In the genomic region with DNA sequence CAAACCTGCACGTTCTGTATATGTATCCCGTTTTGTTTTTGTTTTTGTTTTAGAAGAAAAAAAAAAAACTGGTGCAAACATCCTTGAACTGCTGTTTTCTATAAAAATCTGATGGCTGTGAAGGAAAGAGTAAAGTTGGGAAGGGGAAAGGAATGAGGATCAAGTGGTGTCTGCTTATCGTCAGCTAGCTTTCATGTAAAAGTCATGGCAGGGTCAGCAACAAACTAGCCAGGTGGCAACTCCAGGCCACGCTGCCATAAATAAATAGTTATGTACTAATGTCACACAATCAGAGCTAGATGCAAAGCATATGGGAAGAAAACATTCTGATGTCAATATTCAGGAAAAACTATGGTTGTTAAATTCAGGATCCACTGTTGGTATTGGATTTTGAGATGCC, we compare ENCODE assay signal across 17 cellular contexts. TPM values are rescaled to one million over a fixed set of nuclear protein-coding genes. Genes with fewer than 3 reads are reported as not detected.
A peak's percentile ranks its signal among the peaks of the same experiment; 100 is the strongest.
DNase-seq lines count a peak whose midpoint lies in the region; ATAC-seq and TF ChIP-seq lines count a peak whose summit lies in the region.
"Had no signal": no experiment of that assay in that cellular context is flagged by ENCODE, and none has a peak within 500 bp of the region (broad histone marks: within the 10 kb centered on the region; RNA-seq: fewer than 3 reads in every experiment).

No MANE protein-coding gene starts in this region.

- H3K4me3 ChIP-seq in BE2C (ENCODE audit: low read depth, low read length), result no peak overlapping the region
- no peak overlapping the region for H3K4me3 ChIP-seq in GM23248
- no peak overlapping the region for H3K4me3 ChIP-seq in fibroblast of villous mesenchyme (ENCODE audit: low read depth, low read length)

- H3K79me2 ChIP-seq in GM23248 (ENCODE audit: insufficient read depth), result peaks cover 24% of the 10 kb centered on the region

- peaks cover 12% of the 10 kb centered on the region for H3K4me1 ChIP-seq in BE2C
- peaks cover 11% of the 10 kb centered on the region; the same call in 1 of the 2 replicates for H3K4me1 ChIP-seq in GM23248 (ENCODE audit: insufficient read depth)

- H3K27me3 Mint-ChIP-seq in progenitor cell of endocrine pancreas (no peaks in the 10 kb centered on the region), HFFc6 (ENCODE audit: insufficient read depth) (no peaks in the 10 kb centered on the region; the same call in 1 of the 2 replicates)
- H3K27me3 Mint-ChIP-seq in stimulated activated memory B cell treated with anti-CD40 and anti-IgM and Interleukin-4, amounts not matched to agents 10 μg/mL and 1 μg/mL and 100 μg/mL, for 72 hours, result no peaks in the 10 kb centered on the region
- H3K27me3 Mint-ChIP-seq: IgD-negative memory B cell had no signal

- H3K4me1 Mint-ChIP-seq in progenitor cell of endocrine pancreas (ENCODE audit: low read depth) (peaks cover 12% of the 10 kb centered on the region), HFFc6 (ENCODE audit: low read depth) (peaks cover 55% of the 10 kb centered on the region)
- peaks cover 14% of the 10 kb centered on the region for H3K4me1 Mint-ChIP-seq in stimulated activated memory B cell treated with anti-CD40 and anti-IgM and Interleukin-4, amounts not matched to agents 10 μg/mL and 1 μg/mL and 100 μg/mL, for 72 hours

- WGBS in GM23248 (ENCODE audit: low coverage in 1 of 2, low lambda C conversion rate in 2 of 2, missing lambda C conversion rate in 2 of 2), 2 experiments, result 43 to 44% methylated on average over 4 of the region's 4 CpGs

- POLR2A ChIA-PET in HEK293T (lab: Yijun Ruan, JAX), result no interaction called here

- no peak overlapping the region for H3K9ac ChIP-seq in GM23248

- no peaks in the 10 kb centered on the region for H4K20me1 ChIP-seq in GM23248 (ENCODE audit: insufficient read depth)

- no peaks in the 10 kb centered on the region for H3F3A ChIP-seq in GM23248 (ENCODE audit: insufficient read depth)

- H3K27me3 ChIP-seq in BE2C, result no peaks in the 10 kb centered on the region
- H3K27me3 ChIP-seq in GM23248 (replicated peaks; ENCODE audit: insufficient read depth), result no peaks in the 10 kb centered on the region

- H3K4me2 ChIP-seq in GM23248 (ENCODE audit: unreplicated experiment), result no peak overlapping the region

- CTCF ChIA-PET in HEK293T (lab: Yijun Ruan, JAX), result no interaction called here

- no peaks in the 10 kb centered on the region for H3K9me3 Mint-ChIP-seq in progenitor cell of endocrine pancreas (ENCODE audit: low read depth)
- no peaks in the 10 kb centered on the region for H3K9me3 Mint-ChIP-seq in stimulated activated memory B cell treated with anti-CD40 and anti-IgM and Interleukin-4, amounts not matched to agents 10 μg/mL and 1 μg/mL and 100 μg/mL, for 72 hours
- H3K9me3 Mint-ChIP-seq in HFFc6, result no peaks in the 10 kb centered on the region
- H3K9me3 Mint-ChIP-seq: IgD-negative memory B cell had no signal

- DNase-seq in BE2C (peak; percentile 18), GM23248 (no peak), fibroblast of villous mesenchyme (ENCODE audit: low read depth) (peak; percentile 71), progenitor cell of endocrine pancreas (ENCODE audit: low spot score, unreplicated experiment) (no peak), HEK293T (ENCODE audit: extremely low spot score) (no peak), HFFc6 (no peak)
- DNase-seq: DMS153, H7, Kasumi-1, MM.1S, NCI-H1092 treated with DMSO at 0.1 percent for 48 hours, NCI-H226, NCI-H526 had no signal

- H3K4me3 Mint-ChIP-seq in progenitor cell of endocrine pancreas (ENCODE audit: low read depth), result no peak overlapping the region
- H3K4me3 Mint-ChIP-seq in stimulated activated memory B cell treated with anti-CD40 and anti-IgM and Interleukin-4, amounts not matched to agents 10 μg/mL and 1 μg/mL and 100 μg/mL, for 72 hours, result no peak overlapping the region
- no peak overlapping the region for H3K4me3 Mint-ChIP-seq in HFFc6

- H3K27ac Mint-ChIP-seq in progenitor cell of endocrine pancreas (peak overlapping the region; percentile 4), HFFc6 (no peak overlapping the region)
- no peak overlapping the region for H3K27ac Mint-ChIP-seq in stimulated activated memory B cell treated with anti-CD40 and anti-IgM and Interleukin-4, amounts not matched to agents 10 μg/mL and 1 μg/mL and 100 μg/mL, for 72 hours
- H3K27ac Mint-ChIP-seq: IgD-negative memory B cell had no signal

- no peak for TF ChIP-seq CTCF in BE2C (IDR thresholded peaks at IDR 0.05; ENCODE audit: low read depth, low read length)
- TF ChIP-seq CTCF in fibroblast of villous mesenchyme (IDR thresholded peaks at IDR 0.05; ENCODE audit: insufficient read depth, low read depth, low read length), result no peak
- no peak for TF ChIP-seq CTCF in progenitor cell of endocrine pancreas (IDR thresholded peaks at IDR 0.05; ENCODE audit: unreplicated experiment)
- no peak for TF ChIP-seq CTCF in HFFc6 (IDR thresholded peaks at IDR 0.05)

- 0 out of 2 replicates have a peak overlapping the region, but pooled peaks have one; percentile 5 for H2AFZ ChIP-seq in GM23248

- no peaks in the 10 kb centered on the region for H3K9me3 ChIP-seq in BE2C
- H3K9me3 ChIP-seq in GM23248 (ENCODE audit: low read depth), result no peaks in the 10 kb centered on the region

- in situ Hi-C loops in GM23248 (cut with MboI), result no loop called here

- H3K9me2 ChIP-seq in GM23248 (ENCODE audit: insufficient read depth), result no peaks in the 10 kb centered on the region

- ATAC-seq in stimulated activated memory B cell treated with anti-CD40 and anti-IgM and Interleukin-4, amounts not matched to agents 10 μg/mL and 1 μg/mL and 100 μg/mL, for 72 hours, result no peak

- H3K36me3 ChIP-seq in BE2C (no peaks in the 10 kb centered on the region), GM23248 (ENCODE audit: low read depth) (no peaks in the 10 kb centered on the region)

- no peak overlapping the region for H3K27ac ChIP-seq in GM23248
- H3K27ac ChIP-seq: C4-2B, HL-60 had no signal

- H3K36me3 Mint-ChIP-seq in progenitor cell of endocrine pancreas (ENCODE audit: insufficient read depth), result no peaks in the 10 kb centered on the region
- H3K36me3 Mint-ChIP-seq in stimulated activated memory B cell treated with anti-CD40 and anti-IgM and Interleukin-4, amounts not matched to agents 10 μg/mL and 1 μg/mL and 100 μg/mL, for 72 hours, result no peaks in the 10 kb centered on the region
- peaks cover 6% of the 10 kb centered on the region for H3K36me3 Mint-ChIP-seq in HFFc6 (ENCODE audit: low read depth)
- H3K36me3 Mint-ChIP-seq: IgD-negative memory B cell had no signal

TF ChIP-seq in HEK293T, 16 proteins besides CTCF, POLR2A, EP300 and RAD21:
- TF ChIP-seq FOXK2 (IDR thresholded peaks at IDR 0.05), result no peak
- TF ChIP-seq FOXM1 (IDR thresholded peaks at IDR 0.05; ENCODE audit: borderline replicate concordance), result no peak
- TF ChIP-seq, protein P1, sequence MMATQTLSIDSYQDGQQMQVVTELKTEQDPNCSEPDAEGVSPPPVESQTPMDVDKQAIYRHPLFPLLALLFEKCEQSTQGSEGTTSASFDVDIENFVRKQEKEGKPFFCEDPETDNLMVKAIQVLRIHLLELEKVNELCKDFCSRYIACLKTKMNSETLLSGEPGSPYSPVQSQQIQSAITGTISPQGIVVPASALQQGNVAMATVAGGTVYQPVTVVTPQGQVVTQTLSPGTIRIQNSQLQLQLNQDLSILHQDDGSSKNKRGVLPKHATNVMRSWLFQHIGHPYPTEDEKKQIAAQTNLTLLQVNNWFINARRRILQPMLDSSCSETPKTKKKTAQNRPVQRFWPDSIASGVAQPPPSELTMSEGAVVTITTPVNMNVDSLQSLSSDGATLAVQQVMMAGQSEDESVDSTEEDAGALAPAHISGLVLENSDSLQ (IDR thresholded peaks at IDR 0.05), result no peak
- TF ChIP-seq NFRKB (IDR thresholded peaks at IDR 0.05), result no peak
- no peak for TF ChIP-seq LEF1 (IDR thresholded peaks at IDR 0.05; ENCODE audit: borderline replicate concordance)
- no peak for TF ChIP-seq HDGF (IDR thresholded peaks at IDR 0.05; ENCODE audit: borderline replicate concordance)
- TF ChIP-seq CTBP1 (IDR thresholded peaks at IDR 0.05; ENCODE audit: borderline replicate concordance), result no peak
- no peak for TF ChIP-seq TARDBP (IDR thresholded peaks at IDR 0.05)
- TF ChIP-seq BHLHE40 (IDR thresholded peaks at IDR 0.05; ENCODE audit: borderline replicate concordance), result no peak
- TF ChIP-seq ELF4 (IDR thresholded peaks at IDR 0.05), result no peak
- no peak for TF ChIP-seq L3MBTL2 (conservative IDR thresholded peaks at IDR 0.05)
- TF ChIP-seq FOXA1 (IDR thresholded peaks at IDR 0.05), result no peak
- no peak for TF ChIP-seq SUZ12 (IDR thresholded peaks at IDR 0.05)
- no peak for TF ChIP-seq ARNT (IDR thresholded peaks at IDR 0.05)
- TF ChIP-seq ZNF384 (IDR thresholded peaks at IDR 0.05), result no peak
- no peak for TF ChIP-seq SP1 (IDR thresholded peaks at IDR 0.05)

RNA-seq across cellular contexts. Expression of a gene that starts 2.3 kb away (rescaled TPM):
- 8.6 TPM for polyA plus RNA-seq in BE2C (2012; ENCODE audit: insufficient read depth, insufficient read length, low read depth)
- 15.8 and 24.0 TPM in 2 replicates for total RNA-seq in GM23248 (2014; rRNA removed; shearing (Covaris generic))
- polyA plus RNA-seq in GM23248 (2016; fragmentation: Nextera tagmentation; extraction: Ambion mirVana), result 13.6 and 15.7 TPM in 2 replicates
- total RNA-seq in fibroblast of villous mesenchyme (13.4 and 13.5 TPM in 2 replicates), progenitor cell of endocrine pancreas (28.8 and 30.3 TPM in 2 replicates)
- 10 to 100 TPM; 19.4 to 24.4 (median 20.4) TPM for total RNA-seq in HFFc6 (2021; fragmentation: NEBNext Ultra II Directional; extraction: Animal tissue kit (Norgen Biotek cat#: 25700))

Comparison
In these comparisons a context has a peak if more than half of its experiments do, and no peak if none do; other contexts are left out.
1. DNase-seq: peak in BE2C (single experiment) and fibroblast of villous mesenchyme (single experiment); none in GM23248 (single experiment), progenitor cell of endocrine pancreas (single experiment), HEK293T (single experiment) and HFFc6 (single experiment).